8 cellular contexts compared by ENCODE assay signal in the genomic region with DNA sequence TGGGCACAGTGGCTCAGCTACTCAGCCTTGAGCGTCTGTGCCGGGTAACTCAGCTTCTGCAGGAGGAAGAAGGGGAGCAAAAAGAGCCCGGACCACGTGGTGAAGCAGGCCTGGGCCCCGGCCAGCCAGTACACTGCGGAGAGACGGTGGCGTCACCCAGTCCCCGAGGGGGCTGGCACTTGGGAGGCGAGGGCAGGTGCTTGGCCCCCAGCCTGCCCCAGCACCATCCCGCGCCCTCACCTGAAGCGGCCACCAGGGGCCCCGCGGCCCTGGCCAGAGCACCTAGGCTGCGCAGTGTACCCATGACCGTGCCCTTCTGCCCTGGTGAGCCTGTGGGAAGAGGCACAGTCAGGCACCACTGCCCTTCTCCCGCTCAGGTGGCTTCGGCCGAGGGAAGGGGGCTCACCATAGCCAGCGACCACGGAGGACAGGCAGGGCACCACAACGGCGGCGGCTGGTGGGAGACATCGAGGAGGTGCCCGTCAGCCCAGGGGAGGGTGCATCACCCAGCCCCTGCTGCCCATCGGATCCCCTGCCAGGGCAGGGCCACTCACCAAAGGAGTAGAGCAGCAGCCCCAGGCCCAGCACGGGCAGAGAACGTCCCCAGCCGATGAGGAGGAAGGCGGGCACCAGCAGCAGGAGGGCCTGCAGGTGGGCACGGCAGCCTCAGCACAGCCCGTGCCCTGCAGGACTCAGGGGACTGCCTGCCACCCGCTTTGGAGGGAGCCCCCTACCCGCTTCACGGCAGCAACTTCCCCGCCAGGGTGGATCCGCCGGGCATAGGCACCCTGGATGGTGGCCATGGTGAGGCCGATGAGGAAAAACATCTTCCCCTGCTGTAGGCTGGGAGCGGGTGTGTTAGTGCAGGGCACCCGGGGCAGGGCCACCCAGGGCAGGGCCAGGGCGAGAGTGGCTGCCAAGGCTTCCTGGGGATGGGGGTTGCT. TPM values are rescaled to one million over a fixed set of nuclear protein-coding genes. Genes with fewer than 3 reads are reported as not detected.
DNase-seq lines count a peak whose midpoint lies in the region; ATAC-seq, FAIRE-seq and TF ChIP-seq lines count a peak whose summit lies in the region.

No MANE protein-coding gene starts in this region.

- ATAC-seq in activated CD4-positive, alpha-beta T cell treated with anti-CD3 and anti-CD28 coated beads for 36 hours, result no peak
- no peak for ATAC-seq in activated T-cell treated with anti-CD3 and anti-CD28 coated beads, Interleukin-2, amount 50 U/mL, for 72 hours (replicated peaks in 1 of 2)

- no peak for TF ChIP-seq EP300 in tibial nerve (IDR thresholded peaks at IDR 0.05)

- H3K18ac ChIP-seq in trophoblast cell (ENCODE audit: low read length), result no peak overlapping the region

- no peak overlapping the region for H2BK5ac ChIP-seq in trophoblast cell (ENCODE audit: low read depth, low read length, poor library complexity)

- 73 to 81% methylated on average over 27 to 44 of the region's 44 CpGs for WGBS in tibial nerve, 2 donors
- no CpG with 5 or more reads among the region's 44 CpGs for WGBS in trophoblast cell (ENCODE audit: extremely low coverage, insufficient coverage, insufficient read length)

- H4K91ac ChIP-seq in trophoblast cell (ENCODE audit: low read depth, low read length), result no peak overlapping the region

- H3K79me1 ChIP-seq in trophoblast cell (ENCODE audit: low read length), result peaks cover 4% of the 10 kb centered on the region

- no peak overlapping the region for H4K12ac ChIP-seq in trophoblast cell (ENCODE audit: low read depth, low read length)

- no peak overlapping the region for H2AFZ ChIP-seq in trophoblast cell (ENCODE audit: insufficient read depth, low read length, poor library complexity)

- H3K9ac ChIP-seq in kidney (ENCODE audit: low read length in 2 of 2) (no peak overlapping the region), trophoblast cell (ENCODE audit: low read length) (no peak overlapping the region)

- no peak overlapping the region for H2BK120ac ChIP-seq in trophoblast cell (ENCODE audit: insufficient read depth, low read length, poor library complexity)

- H3K23ac ChIP-seq in trophoblast cell (ENCODE audit: low read length), result no peak overlapping the region

- peaks cover 23% of the 10 kb centered on the region for H3K4me1 Mint-ChIP-seq in activated CD4-positive, alpha-beta T cell treated with anti-CD3 and anti-CD28 coated beads for 36 hours
- H3K4me1 Mint-ChIP-seq in activated T-cell treated with anti-CD3 and anti-CD28 coated beads, Interleukin-2, amount 50 U/mL, for 72 hours (ENCODE audit: low read depth), result peaks cover 24% of the 10 kb centered on the region

- H4K8ac ChIP-seq in trophoblast cell (ENCODE audit: low read depth, low read length), result no peak overlapping the region

- FAIRE-seq in kidney (lab: Jason Lieb, UNC), result no peak

- POLR2A ChIA-PET in activated CD4-positive, alpha-beta T cell treated with anti-CD3 and anti-CD28 coated beads for 36 hours (lab: Charles Lee), result no interaction called here

- H3K27me3 ChIP-seq in tibial nerve (no peaks in the 10 kb centered on the region), trophoblast cell (ENCODE audit: insufficient read depth, low read length) (no peaks in the 10 kb centered on the region)

- H3K4me3 ChIP-seq in kidney (ENCODE audit: low read length in 2 of 2), result no peak overlapping the region
- no peak overlapping the region for H3K4me3 ChIP-seq in tibial nerve
- H3K4me3 ChIP-seq in trophoblast cell (ENCODE audit: low read depth, low read length), result no peak overlapping the region

- H3K27ac ChIP-seq in kidney (ENCODE audit: low read depth in 2 of 2, low read length in 2 of 2) (peak overlapping the region in 1 of 2 donors; percentile 22), tibial nerve (peak overlapping the region in 3 of 4 donors; percentile 89 to 95 (median 95)), trophoblast cell (ENCODE audit: low read depth, low read length) (no peak overlapping the region)

- no peak overlapping the region for H2AK5ac ChIP-seq in trophoblast cell (ENCODE audit: low read length)

- H3K4me1 ChIP-seq in kidney (ENCODE audit: control insufficient read depth in 1 of 2, insufficient read depth in 1 of 2, low read depth in 1 of 2, low read length in 2 of 2), result peaks cover 0 to 21% of the 10 kb centered on the region in 2 donors
- H3K4me1 ChIP-seq in tibial nerve, result peaks cover 0 to 51% (median 34%) of the 10 kb centered on the region in 4 donors
- H3K4me1 ChIP-seq in trophoblast cell (ENCODE audit: control insufficient read depth in 1 of 2, insufficient read depth in 2 of 2, low read length in 2 of 2), result peaks cover 15 to 23% of the 10 kb centered on the region in 2 experiments

- H3K9me3 ChIP-seq in kidney (ENCODE audit: control insufficient read depth in 1 of 2, low read length in 2 of 2) (no peaks in the 10 kb centered on the region), tibial nerve (no peaks in the 10 kb centered on the region), trophoblast cell (ENCODE audit: insufficient read depth, low read depth, low read length) (peaks cover 3% of the 10 kb centered on the region)

- TF ChIP-seq POLR2A in tibial nerve (IDR thresholded peaks at IDR 0.05), result no peak

- CTCF ChIA-PET in activated CD4-positive, alpha-beta T cell treated with anti-CD3 and anti-CD28 coated beads for 36 hours (lab: Charles Lee), result interaction anchor here (1.1 to 1.5 kb wide), 2 partner anchors 20 to 82 kb away, joined by 3 read pairs; no protein-coding TSS in a partner anchor

- H3K4ac ChIP-seq in trophoblast cell (ENCODE audit: low read depth, low read length), result no peak overlapping the region

- no peak overlapping the region for H3K14ac ChIP-seq in trophoblast cell (ENCODE audit: low read length)

- no peak for TF ChIP-seq CTCF in kidney (IDR thresholded peaks at IDR 0.05; ENCODE audit: borderline replicate concordance, extremely low read depth, insufficient read depth)
- TF ChIP-seq CTCF in tibial nerve (IDR thresholded peaks at IDR 0.05), result peak in 1 of 5 experiments; percentile 21

- H3K36me3 Mint-ChIP-seq in activated CD4-positive, alpha-beta T cell treated with anti-CD3 and anti-CD28 coated beads for 36 hours (ENCODE audit: low read depth), result peaks cover 52% of the 10 kb centered on the region
- H3K36me3 Mint-ChIP-seq in activated T-cell treated with anti-CD3 and anti-CD28 coated beads, Interleukin-2, amount 50 U/mL, for 72 hours (ENCODE audit: insufficient read depth in 2 of 2), result peaks cover 7 to 14% of the 10 kb centered on the region in 2 donors

- H3K4me2 ChIP-seq in trophoblast cell (ENCODE audit: low read length), result no peak overlapping the region

- no peaks in the 10 kb centered on the region for H3K9me3 Mint-ChIP-seq in activated CD4-positive, alpha-beta T cell treated with anti-CD3 and anti-CD28 coated beads for 36 hours (ENCODE audit: low read depth)
- no peaks in the 10 kb centered on the region for H3K9me3 Mint-ChIP-seq in activated T-cell treated with anti-CD3 and anti-CD28 coated beads, Interleukin-2, amount 50 U/mL, for 72 hours

- DNase-seq in activated CD4-positive, alpha-beta T cell treated with anti-CD3 and anti-CD28 coated beads for 36 hours, result peak; percentile 35
- no peak for DNase-seq in activated CD4-positive, alpha-beta T cell treated with anti-CD3 and anti-CD28 coated beads, Interleukin-2, amount 50 U/mL, for 1 hour
- DNase-seq in activated T-cell treated with anti-CD3 and anti-CD28 coated beads, Interleukin-2, amount 50 U/mL, for 72 hours, result no peak
- DNase-seq in kidney, result peak; percentile 78
- no peak for DNase-seq in tibial nerve (ENCODE audit: low spot score in 2 of 2)
- DNase-seq in COLO829 (ENCODE audit: low spot score), result no peak
- DNase-seq in trophoblast cell, result no peak
- DNase-seq in NCI-H2081 (lab: John Stamatoyannopoulos, UW), result no peak

- H2BK12ac ChIP-seq in trophoblast cell (ENCODE audit: low read length), result no peak overlapping the region

- peak overlapping the region; percentile 84 for H3K27ac Mint-ChIP-seq in activated CD4-positive, alpha-beta T cell treated with anti-CD3 and anti-CD28 coated beads for 36 hours
- no peak overlapping the region for H3K27ac Mint-ChIP-seq in activated T-cell treated with anti-CD3 and anti-CD28 coated beads, Interleukin-2, amount 50 U/mL, for 72 hours

- no peaks in the 10 kb centered on the region for H3K27me3 Mint-ChIP-seq in activated CD4-positive, alpha-beta T cell treated with anti-CD3 and anti-CD28 coated beads for 36 hours
- H3K27me3 Mint-ChIP-seq in activated T-cell treated with anti-CD3 and anti-CD28 coated beads, Interleukin-2, amount 50 U/mL, for 72 hours (ENCODE audit: low read depth), result no peaks in the 10 kb centered on the region

- H3K36me3 ChIP-seq in kidney (ENCODE audit: control insufficient read depth in 1 of 2, insufficient read depth in 2 of 2, low read length in 2 of 2), result peaks cover 12 to 39% of the 10 kb centered on the region in 2 donors
- H3K36me3 ChIP-seq in tibial nerve, result peaks cover 0 to 69% (median 18%) of the 10 kb centered on the region in 3 donors
- H3K36me3 ChIP-seq in trophoblast cell (ENCODE audit: control insufficient read depth in 1 of 2, insufficient read depth in 2 of 2, low read length in 2 of 2), result peaks cover 59 to 61% of the 10 kb centered on the region in 2 experiments

- H3K4me3 Mint-ChIP-seq in activated CD4-positive, alpha-beta T cell treated with anti-CD3 and anti-CD28 coated beads for 36 hours, result peak overlapping the region; percentile 95
- H3K4me3 Mint-ChIP-seq in activated T-cell treated with anti-CD3 and anti-CD28 coated beads, Interleukin-2, amount 50 U/mL, for 72 hours, result peak overlapping the region; percentile 94 to 96

- intact Hi-C loops in activated CD4-positive, alpha-beta T cell treated with anti-CD3 and anti-CD28 coated beads for 36 hours (cut with DNase I, micrococcal nuclease), result loop anchor here in 1 of 2 experiments (5.0 to 10.0 kb wide), 2 partner anchors 689 to 1024 kb away; a partner anchor contains a TSS
- intact Hi-C loops in kidney (cut with DNase I), result no loop called here

- peaks cover 7% of the 10 kb centered on the region for H3K79me2 ChIP-seq in trophoblast cell (ENCODE audit: control insufficient read depth, insufficient read depth, low read length, poor library complexity)

RNA-seq across cellular contexts. Expression of a gene that starts 32.1 kb away (rescaled TPM):
- total RNA-seq in activated CD4-positive, alpha-beta T cell treated with anti-CD3 and anti-CD28 coated beads for 36 hours, result 100 to 1,000 TPM in 1 of 2 experiments, 10 to 100 TPM in 1; 86.8 to 106 TPM
- total RNA-seq in activated T-cell treated with anti-CD3 and anti-CD28 coated beads, Interleukin-2, amount 50 U/mL, for 72 hours, result 10 to 100 TPM; 72.0 to 75.8 TPM
- 22.0 TPM for total RNA-seq in kidney
- 15.1 TPM for polyA plus RNA-seq in kidney (ENCODE audit: insufficient read depth, low read depth, low replicate concordance)
- 10 to 100 TPM; 18.2 to 39.6 (median 26.8) TPM for total RNA-seq in tibial nerve
- polyA plus RNA-seq in trophoblast cell (2013), result 30.9 and 32.6 TPM in 2 replicates

RNA-seq across cellular contexts. Expression of a gene that starts 32.3 kb away (rescaled TPM):
- 1 to 10 TPM; 2.4 to 2.5 TPM for total RNA-seq in activated CD4-positive, alpha-beta T cell treated with anti-CD3 and anti-CD28 coated beads for 36 hours
- 1 to 10 TPM; 3.8 to 5.5 TPM for total RNA-seq in activated T-cell treated with anti-CD3 and anti-CD28 coated beads, Interleukin-2, amount 50 U/mL, for 72 hours
- 4.3 TPM for total RNA-seq in kidney
- polyA plus RNA-seq in kidney (ENCODE audit: insufficient read depth, low read depth, low replicate concordance), result 4.3 TPM
- 10 to 100 TPM in 1 of 4 donors, 1 to 10 TPM in 3; 6.1 to 15.1 (median 9.3) TPM for total RNA-seq in tibial nerve
- 1.5 and 1.6 TPM in 2 replicates for polyA plus RNA-seq in trophoblast cell (2013)

Comparison
In these comparisons a context has a peak if more than half of its experiments do, and no peak if none do; other contexts are left out.
1. DNase-seq: peak in activated CD4-positive, alpha-beta T cell treated with anti-CD3 and anti-CD28 coated beads for 36 hours (single experiment) and kidney (single experiment); none in activated CD4-positive, alpha-beta T cell treated with anti-CD3 and anti-CD28 coated beads, Interleukin-2, amount 50 U/mL, for 1 hour (single experiment), activated T-cell treated with anti-CD3 and anti-CD28 coated beads, Interleukin-2, amount 50 U/mL, for 72 hours (0 of 2), tibial nerve (0 of 2), COLO829 (single experiment), trophoblast cell (0 of 2) and NCI-H2081 (0 of 2).